ENCODE assay signal across 1 cellular context in the genomic region with DNA sequence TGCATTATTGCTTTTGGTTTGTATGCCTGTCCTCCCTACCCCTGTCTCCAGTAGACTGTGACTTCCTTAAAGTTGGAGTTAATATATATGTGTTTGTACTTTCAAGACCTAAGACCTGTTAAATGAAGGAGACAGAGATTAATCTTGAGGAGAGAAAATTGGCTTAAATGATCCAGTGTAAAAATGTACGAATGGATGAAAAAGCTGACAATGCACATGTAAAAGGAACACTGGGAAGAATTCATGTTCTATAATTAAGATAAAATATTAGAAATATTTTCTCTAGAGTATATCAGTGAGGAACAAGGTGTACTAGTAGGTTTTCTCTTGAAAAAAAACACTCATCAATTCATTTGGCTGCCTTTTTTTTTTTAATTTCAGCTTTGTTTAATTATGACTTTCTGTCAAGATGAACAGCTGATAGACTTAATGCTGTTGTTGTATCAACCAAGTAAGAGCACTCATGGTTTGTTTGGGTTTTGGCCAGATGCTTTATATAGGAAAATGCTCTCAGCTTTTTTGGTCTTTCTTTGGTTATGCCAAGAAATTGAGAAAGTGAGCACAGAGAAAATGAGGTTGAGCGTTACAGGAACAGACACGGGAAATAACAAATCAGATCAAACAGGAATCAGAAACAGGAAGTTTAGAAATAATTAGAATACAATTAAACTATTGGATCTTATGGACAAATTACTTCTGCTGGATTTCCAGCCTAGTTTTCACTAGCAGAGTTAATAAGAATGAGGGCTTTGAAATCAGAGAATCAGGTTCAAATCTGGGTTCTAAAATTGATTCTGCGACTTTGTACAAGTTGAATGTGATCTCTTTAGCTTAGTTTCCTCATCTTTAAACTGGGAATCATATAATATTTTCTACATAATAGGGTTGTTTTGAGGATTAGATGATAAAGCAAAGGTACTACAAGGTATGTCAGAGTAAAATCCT.
TF ChIP-seq lines count a peak whose summit lies in the region.

No MANE protein-coding gene starts in this region.

TF ChIP-seq in K562, 482 proteins besides CTCF, POLR2A, EP300 and RAD21:
- TF ChIP-seq HLTF (IDR thresholded peaks at IDR 0.05) (no peak), MAFF (IDR thresholded peaks at IDR 0.05; ENCODE audit: low read length) (0 out of 2 replicates have a peak, but pooled peaks have one; percentile 7), ZNF224 (CRISPR knock-in tag; IDR thresholded peaks at IDR 0.05) (no peak), KLF6 (CRISPR knock-in tag; IDR thresholded peaks at IDR 0.05; ENCODE audit: borderline replicate concordance) (no peak), PCBP1 (IDR thresholded peaks at IDR 0.05; ENCODE audit: low read depth, low read length, poor library complexity, severe bottlenecking) (no peak), SIRT6 (IDR thresholded peaks at IDR 0.05; ENCODE audit: low read depth, low read length) (no peak), XRCC5 (IDR thresholded peaks at IDR 0.05; ENCODE audit: low read depth, low read length) (no peak), LEF1 (IDR thresholded peaks at IDR 0.05) (no peak), FOXJ3 (CRISPR knock-in tag; IDR thresholded peaks at IDR 0.05) (no peak), ZFPM2 (CRISPR knock-in tag; IDR thresholded peaks at IDR 0.05) (no peak), FIP1L1 (IDR thresholded peaks at IDR 0.05; ENCODE audit: low read depth, low read length, poor library complexity, severe bottlenecking) (no peak), PTRF (tag; IDR thresholded peaks at IDR 0.05) (no peak), RBBP5 (IDR thresholded peaks at IDR 0.05; ENCODE audit: borderline replicate concordance, insufficient read depth, low read length, poor library complexity, severe bottlenecking) (no peak), DACH1 (IDR thresholded peaks at IDR 0.05; ENCODE audit: partially characterized antibody) (peak; percentile 9), ZSCAN32 (CRISPR knock-in tag; IDR thresholded peaks at IDR 0.05) (no peak), ZNF316 (IDR thresholded peaks at IDR 0.05) (peak; percentile 59), LCOR (CRISPR knock-in tag; IDR thresholded peaks at IDR 0.05) (no peak)
- TF ChIP-seq, protein P1, sequence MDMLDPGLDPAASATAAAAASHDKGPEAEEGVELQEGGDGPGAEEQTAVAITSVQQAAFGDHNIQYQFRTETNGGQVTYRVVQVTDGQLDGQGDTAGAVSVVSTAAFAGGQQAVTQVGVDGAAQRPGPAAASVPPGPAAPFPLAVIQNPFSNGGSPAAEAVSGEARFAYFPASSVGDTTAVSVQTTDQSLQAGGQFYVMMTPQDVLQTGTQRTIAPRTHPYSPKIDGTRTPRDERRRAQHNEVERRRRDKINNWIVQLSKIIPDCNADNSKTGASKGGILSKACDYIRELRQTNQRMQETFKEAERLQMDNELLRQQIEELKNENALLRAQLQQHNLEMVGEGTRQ (CRISPR knock-in tag; IDR thresholded peaks at IDR 0.05), result no peak
- TF ChIP-seq, protein P2, sequence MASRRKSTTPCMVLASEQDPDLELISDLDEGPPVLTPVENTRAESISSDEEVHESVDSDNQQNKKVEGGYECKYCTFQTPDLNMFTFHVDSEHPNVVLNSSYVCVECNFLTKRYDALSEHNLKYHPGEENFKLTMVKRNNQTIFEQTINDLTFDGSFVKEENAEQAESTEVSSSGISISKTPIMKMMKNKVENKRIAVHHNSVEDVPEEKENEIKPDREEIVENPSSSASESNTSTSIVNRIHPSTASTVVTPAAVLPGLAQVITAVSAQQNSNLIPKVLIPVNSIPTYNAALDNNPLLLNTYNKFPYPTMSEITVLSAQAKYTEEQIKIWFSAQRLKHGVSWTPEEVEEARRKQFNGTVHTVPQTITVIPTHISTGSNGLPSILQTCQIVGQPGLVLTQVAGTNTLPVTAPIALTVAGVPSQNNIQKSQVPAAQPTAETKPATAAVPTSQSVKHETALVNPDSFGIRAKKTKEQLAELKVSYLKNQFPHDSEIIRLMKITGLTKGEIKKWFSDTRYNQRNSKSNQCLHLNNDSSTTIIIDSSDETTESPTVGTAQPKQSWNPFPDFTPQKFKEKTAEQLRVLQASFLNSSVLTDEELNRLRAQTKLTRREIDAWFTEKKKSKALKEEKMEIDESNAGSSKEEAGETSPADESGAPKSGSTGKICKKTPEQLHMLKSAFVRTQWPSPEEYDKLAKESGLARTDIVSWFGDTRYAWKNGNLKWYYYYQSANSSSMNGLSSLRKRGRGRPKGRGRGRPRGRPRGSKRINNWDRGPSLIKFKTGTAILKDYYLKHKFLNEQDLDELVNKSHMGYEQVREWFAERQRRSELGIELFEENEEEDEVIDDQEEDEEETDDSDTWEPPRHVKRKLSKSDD (conservative IDR thresholded peaks at IDR 0.05; ENCODE audit: low read length), result no peak
- TF ChIP-seq, protein P3, sequence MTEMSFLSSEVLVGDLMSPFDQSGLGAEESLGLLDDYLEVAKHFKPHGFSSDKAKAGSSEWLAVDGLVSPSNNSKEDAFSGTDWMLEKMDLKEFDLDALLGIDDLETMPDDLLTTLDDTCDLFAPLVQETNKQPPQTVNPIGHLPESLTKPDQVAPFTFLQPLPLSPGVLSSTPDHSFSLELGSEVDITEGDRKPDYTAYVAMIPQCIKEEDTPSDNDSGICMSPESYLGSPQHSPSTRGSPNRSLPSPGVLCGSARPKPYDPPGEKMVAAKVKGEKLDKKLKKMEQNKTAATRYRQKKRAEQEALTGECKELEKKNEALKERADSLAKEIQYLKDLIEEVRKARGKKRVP (CRISPR knock-in tag; IDR thresholded peaks at IDR 0.05), result no peak
- TF ChIP-seq, protein P4, sequence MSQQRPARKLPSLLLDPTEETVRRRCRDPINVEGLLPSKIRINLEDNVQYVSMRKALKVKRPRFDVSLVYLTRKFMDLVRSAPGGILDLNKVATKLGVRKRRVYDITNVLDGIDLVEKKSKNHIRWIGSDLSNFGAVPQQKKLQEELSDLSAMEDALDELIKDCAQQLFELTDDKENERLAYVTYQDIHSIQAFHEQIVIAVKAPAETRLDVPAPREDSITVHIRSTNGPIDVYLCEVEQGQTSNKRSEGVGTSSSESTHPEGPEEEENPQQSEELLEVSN (IDR thresholded peaks at IDR 0.05; ENCODE audit: borderline replicate concordance in 1 of 2, extremely low read depth in 1 of 2, insufficient read depth in 1 of 2, insufficient read length in 1 of 2, low read depth in 1 of 2, low read length in 1 of 2, poor library complexity in 1 of 2, severe bottlenecking in 1 of 2), result no peak
- TF ChIP-seq, protein P5, sequence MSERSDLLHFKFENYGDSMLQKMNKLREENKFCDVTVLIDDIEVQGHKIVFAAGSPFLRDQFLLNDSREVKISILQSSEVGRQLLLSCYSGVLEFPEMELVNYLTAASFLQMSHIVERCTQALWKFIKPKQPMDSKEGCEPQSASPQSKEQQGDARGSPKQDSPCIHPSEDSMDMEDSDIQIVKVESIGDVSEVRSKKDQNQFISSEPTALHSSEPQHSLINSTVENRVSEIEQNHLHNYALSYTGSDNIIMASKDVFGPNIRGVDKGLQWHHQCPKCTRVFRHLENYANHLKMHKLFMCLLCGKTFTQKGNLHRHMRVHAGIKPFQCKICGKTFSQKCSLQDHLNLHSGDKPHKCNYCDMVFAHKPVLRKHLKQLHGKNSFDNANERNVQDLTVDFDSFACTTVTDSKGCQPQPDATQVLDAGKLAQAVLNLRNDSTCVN (CRISPR knock-in tag; IDR thresholded peaks at IDR 0.05), result no peak
TF ChIP-seq in K562: peak in this region for 3.
